ENCODE assay signal across 8 cellular contexts in genomic region chr2:227766361-227766883, GRCh38. TPM values are rescaled to one million over a fixed set of nuclear protein-coding genes. Genes with fewer than 3 reads are reported as not detected.
DNase-seq lines count a peak whose midpoint lies in the region; ATAC-seq, FAIRE-seq and TF ChIP-seq lines count a peak whose summit lies in the region.

No MANE protein-coding gene starts in this region.

- H3K27me3 ChIP-seq in WERI-Rb-1 (ENCODE audit: insufficient read depth, low read depth, severe bottlenecking) (peaks cover 3% of the 10 kb centered on the region), mammary epithelial cell (ENCODE audit: insufficient read depth, low read length) (no peaks in the 10 kb centered on the region)

- H3K4me2 ChIP-seq in A549: peak overlapping the region; percentile 50
- H3K4me2 ChIP-seq in mammary epithelial cell (ENCODE audit: insufficient read depth, low read depth, low read length): no peak overlapping the region

- H3K36me3 ChIP-seq in WERI-Rb-1: no peaks in the 10 kb centered on the region
- no peaks in the 10 kb centered on the region for H3K36me3 ChIP-seq in mammary epithelial cell (ENCODE audit: insufficient read depth, low read length)

- DNase-seq in A549 (ENCODE audit: low read depth in 1 of 2, low spot score in 1 of 2) (peak; percentile 71 to 85), GM13977 (ENCODE audit: low spot score) (peak; percentile 82), NCI-H1930 (lab: John Stamatoyannopoulos, UW) (peak; percentile 34 to 60), WERI-Rb-1 (peak; percentile 76), mammary epithelial cell (peak; percentile 51), kidney tubule cell (ENCODE audit: low spot score) (peak; percentile 84)
- peak; percentile 50 for DNase-seq in stimulated activated CD4-positive, alpha-beta T cell treated with anti-CD3 and anti-CD28 coated beads, Interleukin-2, amount 100 ng/mL, for 4 hours (ENCODE audit: low read depth)

- no peak overlapping the region for H2AFZ ChIP-seq in mammary epithelial cell (ENCODE audit: low read depth, low read length)

- TF ChIP-seq CTCF in A549 (IDR thresholded peaks at IDR 0.05) (peak; percentile 91), GM13977 (IDR thresholded peaks at IDR 0.05; ENCODE audit: extremely low read depth, insufficient read depth, missing control alignments) (peak; percentile 78), WERI-Rb-1 (IDR thresholded peaks at IDR 0.05; ENCODE audit: low read depth, low read length) (peak; percentile 77), mammary epithelial cell (conservative IDR thresholded peaks at IDR 0.05 in 1 of 2, IDR thresholded peaks at IDR 0.05 in 1 of 2; ENCODE audit: extremely low read depth in 1 of 2, insufficient read depth in 1 of 2, low read depth in 1 of 2, low read length in 2 of 2) (peak; percentile 81 to 85)

- FAIRE-seq in A549 (lab: Jason Lieb, UNC): no peak

- POLR2A ChIA-PET in A549 (lab: Yijun Ruan, JAX): interaction anchor here (0.9 to 2.0 kb wide), 4 partner anchors 96 to 528 kb away, joined by 3 to 6 read pairs (median 4); no protein-coding TSS in a partner anchor

- no TSS peak for BruUV-seq in mammary epithelial cell (replicated peaks; lab: Mats Ljungman, UMichigan)

- dilution Hi-C loops in mammary epithelial cell (cut with HindIII; ENCODE audit: low sequenced_read_pairs): no loop called here

- H3K9me3 ChIP-seq in A549 (no peaks in the 10 kb centered on the region), WERI-Rb-1 (ENCODE audit: severe bottlenecking) (no peaks in the 10 kb centered on the region), mammary epithelial cell (replicated peaks; ENCODE audit: insufficient read depth, low read length) (no peaks in the 10 kb centered on the region)

- no peak for TF ChIP-seq POLR2A in A549 (IDR thresholded peaks at IDR 0.05; ENCODE audit: low read length)

- no peak overlapping the region for H3K9ac ChIP-seq in mammary epithelial cell (ENCODE audit: insufficient read depth, low read length)

- no peaks in the 10 kb centered on the region for H4K20me1 ChIP-seq in mammary epithelial cell (ENCODE audit: insufficient read depth, low read length)

- TF ChIP-seq EP300 in A549 (IDR thresholded peaks at IDR 0.05): no peak

- no peaks in the 10 kb centered on the region for H3K79me2 ChIP-seq in mammary epithelial cell (ENCODE audit: insufficient read depth, low read length)

- peaks cover 33% of the 10 kb centered on the region for H3K4me1 ChIP-seq in A549
- H3K4me1 ChIP-seq in mammary epithelial cell (ENCODE audit: insufficient read depth, low read length): no peaks in the 10 kb centered on the region

- in situ Hi-C loops in GM13977 (cut with MboI; ENCODE audit: low pct_unique_long_range_greater_than_20kb, low sequenced_read_pairs, unreplicated experiment): loop anchor here (25.0 kb wide), 2 partner anchors 279 to 629 kb away; no protein-coding TSS in a partner anchor
- in situ Hi-C loops in mammary epithelial cell (cut with MboI; ENCODE audit: low sequenced_read_pairs in 2 of 2): loop anchor here (10.0 to 25.0 kb wide), 4 partner anchors 102 to 629 kb away; partner anchors contain the start of gene SCYGR5 (in 2 of the 2)

- TF ChIP-seq RAD21 in A549 (conservative IDR thresholded peaks at IDR 0.05 in 1 of 2, IDR thresholded peaks at IDR 0.05 in 1 of 2): peak; percentile 97 to 99

- CTCF ChIA-PET in A549 (lab: Yijun Ruan, JAX): interaction anchor here (0.6 to 9.4 kb wide), 79 partner anchors 8 to 637 kb away, joined by 3 to 84 read pairs (median 4); partner anchors contain the start of genes AGFG1, CCL20, DAW1 and SCYGR5
- CTCF ChIA-PET in mammary epithelial cell (lab: Charles Lee; ENCODE audit: low non-redundant PET): interaction anchor here (0.6 to 2.0 kb wide), 2 partner anchors 108 to 286 kb away, joined by 4 to 14 read pairs; no protein-coding TSS in a partner anchor

- WGBS in A549 (ENCODE audit: missing lambda C conversion rate): 19% methylated on average over 12 of the region's 12 CpGs
- WGBS in mammary epithelial cell (ENCODE audit: low coverage, missing lambda C conversion rate): 4% methylated on average over 8 of the region's 12 CpGs

- H3K27ac ChIP-seq in A549 (peak overlapping the region; percentile 77 to 84), WERI-Rb-1 (no peak overlapping the region), mammary epithelial cell (ENCODE audit: insufficient read depth, low read depth, low read length) (no peak overlapping the region)

- intact Hi-C loops in mammary epithelial cell (cut with micrococcal nuclease): loop anchor here (1.0 to 5.0 kb wide), 7 partner anchors 96 to 636 kb away; partner anchors contain the start of gene AGFG1

- H3K4me3 ChIP-seq in A549: no peak overlapping the region
- H3K4me3 ChIP-seq in WERI-Rb-1 (ENCODE audit: low read depth, low read length): no peak overlapping the region
- no peak overlapping the region for H3K4me3 ChIP-seq in mammary epithelial cell (replicated peaks in 1 of 3; ENCODE audit: insufficient read depth in 1 of 3, low read depth in 2 of 3, low read length in 3 of 3)

- peak; percentile 98 to 99 for ATAC-seq in A549
- peak; percentile 93 for ATAC-seq in HG02852 (IDR thresholded peaks at IDR 0.05; ENCODE audit: unreplicated experiment)

TF ChIP-seq in A549, 52 proteins besides CTCF, POLR2A, EP300 and RAD21:
- TF ChIP-seq CBX2 (IDR thresholded peaks at IDR 0.05; ENCODE audit: borderline replicate concordance, low read depth) (no peak), RNF2 (IDR thresholded peaks at IDR 0.05; ENCODE audit: borderline replicate concordance, low read depth) (no peak), ELK1 (IDR thresholded peaks at IDR 0.05; ENCODE audit: low read depth, low read length) (no peak), GATA3 (IDR thresholded peaks at IDR 0.05; ENCODE audit: borderline replicate concordance) (no peak), ESRRA (IDR thresholded peaks at IDR 0.05; ENCODE audit: borderline replicate concordance, low read length) (0 out of 2 replicates have a peak, but pooled peaks have one; percentile 45), HOXA7 (CRISPR knock-in tag; IDR thresholded peaks at IDR 0.05) (no peak), SMC3 (IDR thresholded peaks at IDR 0.05) (peak; percentile 99)
- TF ChIP-seq, protein P1, sequence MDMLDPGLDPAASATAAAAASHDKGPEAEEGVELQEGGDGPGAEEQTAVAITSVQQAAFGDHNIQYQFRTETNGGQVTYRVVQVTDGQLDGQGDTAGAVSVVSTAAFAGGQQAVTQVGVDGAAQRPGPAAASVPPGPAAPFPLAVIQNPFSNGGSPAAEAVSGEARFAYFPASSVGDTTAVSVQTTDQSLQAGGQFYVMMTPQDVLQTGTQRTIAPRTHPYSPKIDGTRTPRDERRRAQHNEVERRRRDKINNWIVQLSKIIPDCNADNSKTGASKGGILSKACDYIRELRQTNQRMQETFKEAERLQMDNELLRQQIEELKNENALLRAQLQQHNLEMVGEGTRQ (IDR thresholded peaks at IDR 0.05): no peak
TF ChIP-seq in A549: peak in this region for 2.

RNA-seq across cellular contexts. Expression of gene SCYGR8, which starts 20.7 kb away (rescaled TPM):
- polyA plus RNA-seq in A549 (2011; rRNA removed) (not detected in 2 replicates), A549 (2017; fragmentation: RNase III; extraction: RNeasy Plus Mini Kit Qiagen cat#74134 plus additional on column Dnase treatment) (not detected in 3 replicates), mammary epithelial cell (not detected)
- polyA plus RNA-seq in A549 (2012; cell fraction: cytosol; rRNA removed): not detected in 2 replicates
- not detected in 2 replicates for polyA plus RNA-seq in A549 (2012; cell fraction: nucleus; rRNA removed)
- not detected in 2 replicates for polyA minus RNA-seq in A549 (2011; rRNA and poly(A)+ RNA removed)
- not detected for total RNA-seq in mammary epithelial cell
- not detected for polyA minus RNA-seq in mammary epithelial cell

RNA-seq across cellular contexts. Expression of gene SCYGR7, which starts 38.3 kb away (rescaled TPM):
- polyA plus RNA-seq in A549 (2011; rRNA removed): not detected in 2 replicates
- not detected in 2 replicates for polyA plus RNA-seq in A549 (2012; cell fraction: cytosol; rRNA removed)
- polyA plus RNA-seq in A549 (2012; cell fraction: nucleus; rRNA removed): not detected in 2 replicates
- polyA plus RNA-seq in A549 (2017; fragmentation: RNase III; extraction: RNeasy Plus Mini Kit Qiagen cat#74134 plus additional on column Dnase treatment): not detected in 3 replicates
- polyA minus RNA-seq in A549 (2011; rRNA and poly(A)+ RNA removed): not detected in 2 replicates
- total RNA-seq in mammary epithelial cell: not detected
- not detected for polyA plus RNA-seq in mammary epithelial cell
- polyA minus RNA-seq in mammary epithelial cell: not detected

RNA-seq across cellular contexts. Expression of gene SCYGR6, which starts 41.9 kb away (rescaled TPM):
- polyA plus RNA-seq in A549 (2011; rRNA removed): not detected in 2 replicates
- not detected in 2 replicates for polyA plus RNA-seq in A549 (2012; cell fraction: cytosol; rRNA removed)
- polyA plus RNA-seq in A549 (2012; cell fraction: nucleus; rRNA removed): not detected in 2 replicates
- not detected in 3 replicates for polyA plus RNA-seq in A549 (2017; fragmentation: RNase III; extraction: RNeasy Plus Mini Kit Qiagen cat#74134 plus additional on column Dnase treatment)
- not detected in 2 replicates for polyA minus RNA-seq in A549 (2011; rRNA and poly(A)+ RNA removed)
- total RNA-seq in mammary epithelial cell: not detected
- not detected for polyA plus RNA-seq in mammary epithelial cell
- not detected for polyA minus RNA-seq in mammary epithelial cell

RNA-seq across cellular contexts. Expression of gene CCL20, which starts 47.2 kb away (rescaled TPM):
- 3.4 and 6.5 TPM in 2 replicates for polyA plus RNA-seq in A549 (2011; rRNA removed)
- polyA plus RNA-seq in A549 (2012; cell fraction: cytosol; rRNA removed): 0.57 and 1.3 TPM in 2 replicates
- polyA plus RNA-seq in A549 (2012; cell fraction: nucleus; rRNA removed): 0.18 and 0.47 TPM in 2 replicates
- polyA plus RNA-seq in A549 (2017; fragmentation: RNase III; extraction: RNeasy Plus Mini Kit Qiagen cat#74134 plus additional on column Dnase treatment): 0.43 to 1.1 TPM (median 0.45 TPM) in 3 replicates
- polyA minus RNA-seq in A549 (2011; rRNA and poly(A)+ RNA removed): 1.8 and 2.7 TPM in 2 replicates
- total RNA-seq in mammary epithelial cell: 1 to 10 TPM in 1 of 2 donors, under 1 TPM in 1; 0.33 to 1.2 TPM
- polyA plus RNA-seq in mammary epithelial cell: 0.50 TPM
- not detected for polyA minus RNA-seq in mammary epithelial cell

RNA-seq across cellular contexts. Expression of gene SLC19A3, which starts 48.6 kb away (rescaled TPM):
- polyA plus RNA-seq in A549 (2011; rRNA removed): 7.6 and 8.8 TPM in 2 replicates
- 2.6 and 3.2 TPM in 2 replicates for polyA plus RNA-seq in A549 (2012; cell fraction: cytosol; rRNA removed)
- polyA plus RNA-seq in A549 (2012; cell fraction: nucleus; rRNA removed): 7.2 and 9.5 TPM in 2 replicates
- 2.2 to 2.8 TPM (median 2.7 TPM) in 3 replicates for polyA plus RNA-seq in A549 (2017; fragmentation: RNase III; extraction: RNeasy Plus Mini Kit Qiagen cat#74134 plus additional on column Dnase treatment)
- polyA minus RNA-seq in A549 (2011; rRNA and poly(A)+ RNA removed): 20.8 and 23.6 TPM in 2 replicates
- under 1 TPM; 0.35 to 0.83 TPM for total RNA-seq in mammary epithelial cell
- polyA plus RNA-seq in mammary epithelial cell: 0.08 TPM
- polyA minus RNA-seq in mammary epithelial cell: not detected

Comparison
In these comparisons a context has a peak if more than half of its experiments do, and no peak if none do; other contexts are left out.
1. H3K27ac ChIP-seq: peak in A549 (2 of 2); none in WERI-Rb-1 (single experiment) and mammary epithelial cell (single experiment).
2. Peak in every context shown above with its lines, with median percentiles within 50 percentile points of each other: DNase-seq and CTCF ChIP-seq.